11 cellular contexts compared by ENCODE assay signal in the genomic region with DNA sequence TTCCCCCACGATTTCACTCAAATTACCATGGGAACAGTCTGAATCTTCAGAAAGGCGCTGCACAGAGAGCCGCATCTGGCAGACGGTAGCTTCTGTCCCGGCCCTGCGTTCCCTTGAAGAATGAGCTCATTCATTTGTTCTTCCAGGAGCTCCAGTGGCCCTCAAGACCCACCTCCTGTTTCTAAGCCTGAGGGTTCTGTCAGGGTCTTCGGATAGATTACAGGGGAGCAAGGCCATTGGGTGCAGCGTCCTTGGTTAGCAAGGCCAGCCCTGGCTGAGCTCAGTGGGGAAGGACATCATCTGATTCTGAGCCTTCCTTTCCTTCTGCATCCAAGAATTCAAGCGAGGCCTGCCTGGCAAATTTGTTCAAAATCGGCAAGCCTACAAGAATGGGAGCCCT.
"Had no signal": no experiment of that assay in that cellular context is flagged by ENCODE, and none has a peak within 500 bp of the region (broad histone marks: within the 10 kb centered on the region; RNA-seq: fewer than 3 reads in every experiment).

No MANE protein-coding gene starts in this region.

- H3K4me3 ChIP-seq: hepatocyte, thyroid gland, uterus had no signal

- ATAC-seq: foreskin keratinocyte; naive thymus-derived CD4-positive, alpha-beta T cell had no signal

- H3K9me3 ChIP-seq: thyroid gland, uterus had no signal

- DNase-seq: foreskin keratinocyte; kidney glomerular epithelial cell; mesendoderm; naive thymus-derived CD4-positive, alpha-beta T cell; nephron progenitor cell; small intestine; stimulated activated CD4-positive, alpha-beta T cell treated with anti-CD3 and anti-CD28 coated beads, Interleukin-12 subunit alpha, Interleukin-12 subunit beta, amount 100 ng/mL, for 4 hours; stimulated activated naive CD4-positive, alpha-beta T cell; thyroid gland; uterus had no signal

- FAIRE-seq: small intestine had no signal

- H3K4me1 ChIP-seq: foreskin keratinocyte, thyroid gland, uterus had no signal

- H3K36me3 ChIP-seq: thyroid gland, uterus had no signal

- H3K27me3 ChIP-seq: foreskin keratinocyte, hepatocyte, thyroid gland, uterus had no signal

- H3K4me2 ChIP-seq: hepatocyte had no signal

- H3K27ac ChIP-seq: foreskin keratinocyte, hepatocyte, thyroid gland, uterus had no signal
